ENCODE assay signal across 8 cellular contexts in the genomic region with DNA sequence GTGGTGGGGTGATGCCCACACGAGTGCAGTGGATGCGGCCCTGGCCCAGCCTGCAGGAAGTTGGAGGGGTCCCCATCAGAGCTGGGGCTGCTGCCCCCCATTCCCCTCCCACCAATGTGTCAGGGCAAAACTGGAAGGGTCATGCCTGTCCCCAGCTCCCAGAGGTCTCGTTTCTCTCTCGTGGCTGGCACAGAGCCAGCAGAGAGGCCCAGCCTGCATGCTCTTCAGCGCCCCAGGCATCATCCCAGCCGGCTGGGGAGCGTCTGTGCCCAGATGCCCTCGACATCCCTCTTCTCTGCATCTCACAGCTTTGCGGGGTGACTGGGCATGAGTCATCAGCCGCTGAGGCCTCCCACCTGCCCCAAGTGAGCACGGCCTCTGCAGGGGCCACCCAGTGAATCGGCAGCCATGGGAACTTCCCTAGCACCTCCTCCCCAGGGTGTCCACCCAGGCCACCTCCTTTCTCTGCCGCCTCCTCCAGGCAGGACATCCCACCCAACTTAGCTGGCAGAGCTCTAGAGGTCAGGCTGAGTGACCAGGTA. TPM values are rescaled to one million over a fixed set of nuclear protein-coding genes. Genes with fewer than 3 reads are reported as not detected.
DNase-seq lines count a peak whose midpoint lies in the region; ATAC-seq, FAIRE-seq and TF ChIP-seq lines count a peak whose summit lies in the region.

No MANE protein-coding gene starts in this region.

- H3K4me1 Mint-ChIP-seq in Calu3 (ENCODE audit: low read depth, unreplicated experiment), result peaks cover 47% of the 10 kb centered on the region

- H3K27me3 ChIP-seq in MG63, result no peaks in the 10 kb centered on the region

- CTCF ChIA-PET in Calu3 (lab: Charles Lee), result interaction anchor here (0.8 kb wide), 1 partner anchor 9 kb away, joined by 5 read pairs; no protein-coding TSS in a partner anchor

- no peak overlapping the region for H3K4me3 ChIP-seq in MG63
- no peak overlapping the region for H3K4me3 ChIP-seq in mucosa of descending colon

- BruUV-seq in Calu3 (replicated peaks; lab: Mats Ljungman, UMichigan), result no TSS peak

- H3K27me3 Mint-ChIP-seq in Calu3 (ENCODE audit: unreplicated experiment), result no peaks in the 10 kb centered on the region

- H3K9me3 ChIP-seq in MG63 (peaks cover 8% of the 10 kb centered on the region), mucosa of descending colon (no peaks in the 10 kb centered on the region)

- DNase-seq in Calu3 (peak; percentile 55), MG63 (peak; percentile 81), mucosa of descending colon (peak in 2 of 3 donors; percentile 46 to 61), foreskin melanocyte (no peak), GM19239 (ENCODE audit: insufficient read length, low spot score) (no peak)
- peak; percentile 79 to 83 for DNase-seq in activated T-cell treated with anti-CD3 and anti-CD28 coated beads, Interleukin-2, amount 50 U/mL, for 48 hours

- peaks cover 14% of the 10 kb centered on the region for H3K36me3 Mint-ChIP-seq in Calu3 (ENCODE audit: insufficient read depth, unreplicated experiment)

- no peaks in the 10 kb centered on the region for H3K9me3 Mint-ChIP-seq in Calu3 (ENCODE audit: low read depth, unreplicated experiment)

- peak overlapping the region; percentile 33 for H3K27ac Mint-ChIP-seq in Calu3 (ENCODE audit: unreplicated experiment)

- no peaks in the 10 kb centered on the region for H3K36me3 ChIP-seq in MG63
- H3K36me3 ChIP-seq in mucosa of descending colon (ENCODE audit: low read depth), result no peaks in the 10 kb centered on the region

- peaks cover 28% of the 10 kb centered on the region for H3K4me1 ChIP-seq in mucosa of descending colon (ENCODE audit: low read depth)

- TF ChIP-seq CTCF in Calu3 (IDR thresholded peaks at IDR 0.05; ENCODE audit: unreplicated experiment), result no peak
- TF ChIP-seq CTCF in mucosa of descending colon (IDR thresholded peaks at IDR 0.05), result no peak

- FAIRE-seq in GM19239 (lab: Jason Lieb, UNC), result no peak

- ATAC-seq in mucosa of descending colon (no peak), GM19397 (IDR thresholded peaks at IDR 0.05; ENCODE audit: unreplicated experiment) (no peak), GM19467 (IDR thresholded peaks at IDR 0.05; ENCODE audit: unreplicated experiment) (no peak)

- H3K4me3 Mint-ChIP-seq in Calu3 (ENCODE audit: low read depth, unreplicated experiment), result peak overlapping the region; percentile 7

- intact Hi-C loops in Calu3 (cut with micrococcal nuclease; ENCODE audit: unreplicated experiment) (no loop called here), mucosa of descending colon (cut with DNase I, micrococcal nuclease) (no loop called here)

RNA-seq across cellular contexts. Expression of a gene that starts 9.8 kb away (rescaled TPM):
- total RNA-seq in Calu3 (2022), result 157 and 160 TPM in 2 replicates
- total RNA-seq in MG63 (2014; rRNA removed; shearing (Covaris generic); ENCODE audit: low replicate concordance), result 60.2 and 104 TPM in 2 replicates
- total RNA-seq in mucosa of descending colon, result 100 to 1,000 TPM; 177 to 221 (median 189) TPM

RNA-seq across cellular contexts. Expression of a gene that starts 34.1 kb away (rescaled TPM):
- total RNA-seq in Calu3 (2022) (0.34 TPM in 1 of 2 replicates, not detected in the other), mucosa of descending colon (10 to 100 TPM in 2 of 3 donors, 1 to 10 TPM in 1; 10.0 to 12.8 (median 12.3) TPM)
- not detected in 2 replicates for total RNA-seq in MG63 (2014; rRNA removed; shearing (Covaris generic); ENCODE audit: low replicate concordance)

RNA-seq across cellular contexts. Expression of a gene that starts 50.3 kb away (rescaled TPM):
- total RNA-seq in Calu3 (2022) (10.4 and 13.4 TPM in 2 replicates), mucosa of descending colon (100 to 1,000 TPM; 127 to 268 (median 213) TPM)
- total RNA-seq in MG63 (2014; rRNA removed; shearing (Covaris generic); ENCODE audit: low replicate concordance), result 2.7 and 25.9 TPM in 2 replicates

RNA-seq across cellular contexts. Expression of a gene that starts 54.4 kb away (rescaled TPM):
- 44.7 and 47.2 TPM in 2 replicates for total RNA-seq in Calu3 (2022)
- 529 and 652 TPM in 2 replicates for total RNA-seq in MG63 (2014; rRNA removed; shearing (Covaris generic); ENCODE audit: low replicate concordance)
- 100 to 1,000 TPM in 2 of 3 donors, 10 to 100 TPM in 1; 41.0 to 150 (median 104) TPM for total RNA-seq in mucosa of descending colon

Comparison
In these comparisons a context has a peak if more than half of its experiments do, and no peak if none do; other contexts are left out.
1. DNase-seq: peak in Calu3 (single experiment), MG63 (single experiment), activated T-cell treated with anti-CD3 and anti-CD28 coated beads, Interleukin-2, amount 50 U/mL, for 48 hours (2 of 2) and mucosa of descending colon (2 of 3); none in foreskin melanocyte (single experiment) and GM19239 (single experiment).